6 cellular contexts compared by ENCODE assay signal in the genomic region with DNA sequence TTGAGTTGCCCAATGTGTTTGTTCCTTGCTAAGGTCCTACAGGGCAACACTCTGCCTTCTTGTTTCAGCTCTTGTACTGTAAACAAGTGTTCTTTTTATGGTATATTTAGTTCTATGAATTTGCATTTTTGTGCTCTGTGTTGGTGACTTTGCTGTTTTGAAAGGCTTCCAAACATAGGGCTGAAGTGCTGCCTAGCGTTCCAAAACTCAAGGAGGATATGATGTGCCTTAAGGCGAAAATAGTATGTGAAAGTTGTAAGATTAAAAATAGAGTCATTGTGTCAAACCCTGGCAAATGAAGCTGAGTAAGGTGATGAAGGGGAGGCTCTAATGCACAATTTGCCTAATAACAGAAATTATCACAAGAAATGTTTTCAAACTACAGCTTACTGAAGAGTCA.
"Had no signal": no experiment of that assay in that cellular context is flagged by ENCODE, and none has a peak within 500 bp of the region (broad histone marks: within the 10 kb centered on the region; RNA-seq: fewer than 3 reads in every experiment).

No MANE protein-coding gene starts in this region.

- DNase-seq: GM23248, H9, HCEC 1CT had no signal

- ATAC-seq: HepG2 had no signal

- H3K36me3 Mint-ChIP-seq: IgD-negative memory B cell had no signal

- H3K27ac Mint-ChIP-seq: H9, IgD-negative memory B cell had no signal

- H3K27me3 Mint-ChIP-seq: IgD-negative memory B cell had no signal

- H3K27ac ChIP-seq: GM23248, HL-60 had no signal

- H3K9me3 Mint-ChIP-seq: H9 had no signal

- H3K4me3 Mint-ChIP-seq: H9, IgD-negative memory B cell had no signal

- H3K9ac ChIP-seq: GM23248 had no signal

- H3K4me1 Mint-ChIP-seq: IgD-negative memory B cell had no signal

- H3K4me3 ChIP-seq: GM23248 had no signal

- H2AFZ ChIP-seq: GM23248 had no signal
